Comparison of ENCODE assay signal across 21 cellular contexts in the genomic region with DNA sequence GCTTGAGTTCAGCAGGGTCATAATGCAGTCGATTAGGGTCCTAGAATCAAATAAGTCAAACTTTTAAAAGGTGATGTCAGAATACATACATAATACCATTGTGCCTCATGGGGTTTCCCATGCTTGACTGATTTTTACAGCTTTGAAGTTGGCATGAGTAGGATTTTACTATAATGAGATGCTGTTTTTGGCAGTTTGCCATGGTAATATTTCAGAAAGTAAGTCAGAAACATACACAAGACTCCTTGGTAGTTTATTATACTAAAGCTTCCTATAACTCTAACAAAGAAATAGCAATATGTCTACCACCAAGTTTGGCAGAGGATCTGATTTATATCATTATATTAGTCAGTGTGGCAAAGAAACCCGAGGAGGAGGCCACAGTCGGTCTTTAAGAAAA. TPM values are rescaled to one million over a fixed set of nuclear protein-coding genes. Genes with fewer than 3 reads are reported as not detected.
DNase-seq lines count a peak whose midpoint lies in the region; ATAC-seq, FAIRE-seq and TF ChIP-seq lines count a peak whose summit lies in the region.
"Had no signal": no experiment of that assay in that cellular context is flagged by ENCODE, and none has a peak within 500 bp of the region (broad histone marks: within the 10 kb centered on the region; RNA-seq: fewer than 3 reads in every experiment).

No MANE protein-coding gene starts in this region.

- H3K4me1 ChIP-seq in K562 (replicated peaks in 1 of 2; ENCODE audit: control insufficient read depth in 2 of 2, insufficient read depth in 2 of 2, low read length in 2 of 2): no peaks in the 10 kb centered on the region
- H3K4me1 ChIP-seq: heart left ventricle had no signal

- no peaks in the 10 kb centered on the region for H4K20me1 ChIP-seq in K562 (replicated peaks; ENCODE audit: control insufficient read depth, insufficient read depth, low read length)

- H3K9me3 ChIP-seq in K562 (replicated peaks; ENCODE audit: control insufficient read depth, insufficient read depth, low read depth, low read length): no peaks in the 10 kb centered on the region
- H3K9me3 ChIP-seq: heart left ventricle had no signal

- DNase-seq in G401 (ENCODE audit: low spot score) (peak; percentile 13), NCI-H1105 (lab: John Stamatoyannopoulos, UW) (peak; percentile 47), K562 (ENCODE audit: extremely low read depth in 1 of 4, low spot score in 3 of 4) (no peak), mesothelial cell of epicardium (ENCODE audit: low spot score in 2 of 2, unreplicated experiment in 2 of 2) (no peak), DMS153 treated with DMSO at 0.1 percent for 48 hours (lab: John Stamatoyannopoulos, UW; ENCODE audit: unreplicated experiment) (no peak), NCI-H2081 treated with DMSO at 0.1 percent for 48 hours (lab: John Stamatoyannopoulos, UW) (no peak), T-helper 2 cell (no peak)
- DNase-seq: activated naive CD4-positive, alpha-beta T cell treated with anti-CD3 and anti-CD28 coated beads for 36 hours; heart left ventricle; immature natural killer cell; naive B cell; NCI-H774; posterior cingulate gyrus; stimulated activated CD4-positive, alpha-beta T cell treated with anti-CD3 and anti-CD28 coated beads, Interleukin-4, amount 100 ng/mL, for 4 hours; stimulated activated CD8-positive, alpha-beta memory T cell treated with anti-CD3 and anti-CD28 coated beads, Interleukin-4, amount 100 ng/mL, for 48 hours had no signal

- no peak for FAIRE-seq in K562 (lab: Jason Lieb, UNC)
- FAIRE-seq: D721Med, TTC549 had no signal

- peaks cover 57% of the 10 kb centered on the region; the same call in 2 of the 3 replicates for H3K36me3 ChIP-seq in K562 (ENCODE audit: control insufficient read depth, insufficient read depth, low read length)

- no peak for ATAC-seq in K562
- ATAC-seq: GM23338, heart left ventricle, Panc1 had no signal

- no peak for TF ChIP-seq RAD21 in K562 (CRISPR knock-in tag; conservative IDR thresholded peaks at IDR 0.05 in 1 of 2, IDR thresholded peaks at IDR 0.05 in 1 of 2)

- no peaks in the 10 kb centered on the region for H3K27me3 Mint-ChIP-seq in mesothelial cell of epicardium (ENCODE audit: low read depth)
- H3K27me3 Mint-ChIP-seq: brain, naive B cell had no signal

- peaks cover 19% of the 10 kb centered on the region for H3K4me1 Mint-ChIP-seq in mesothelial cell of epicardium
- H3K4me1 Mint-ChIP-seq: brain, immature natural killer cell, naive B cell had no signal

- no TSS peak for BruUV-seq in K562 (replicated peaks; lab: Mats Ljungman, UMichigan)

- peaks cover 34% of the 10 kb centered on the region for H3K36me3 Mint-ChIP-seq in mesothelial cell of epicardium

- CTCF ChIA-PET in K562 (lab: Yijun Ruan, JAX; ENCODE audit: low intra/inter-chr PET ratio): no interaction called here

- TF ChIP-seq POLR2A in K562 (conservative IDR thresholded peaks at IDR 0.05): no peak

- H3K9ac ChIP-seq in K562 (ENCODE audit: insufficient read depth in 1 of 2, low read depth in 2 of 2, low read length in 2 of 2): no peak overlapping the region

- no peak overlapping the region for H3K27ac ChIP-seq in K562 (ENCODE audit: extremely low read depth, low read depth, low read length)
- H3K27ac ChIP-seq: heart left ventricle, skin epidermis had no signal

- H3K9me3 Mint-ChIP-seq in mesothelial cell of epicardium: peaks cover 26% of the 10 kb centered on the region
- H3K9me3 Mint-ChIP-seq: activated naive CD4-positive, alpha-beta T cell treated with anti-CD3 and anti-CD28 coated beads for 36 hours; brain; GM23338; immature natural killer cell had no signal

- H3K27ac Mint-ChIP-seq in mesothelial cell of epicardium: peak overlapping the region; percentile 60
- H3K27ac Mint-ChIP-seq: activated naive CD4-positive, alpha-beta T cell treated with anti-CD3 and anti-CD28 coated beads for 36 hours; GM23338; immature natural killer cell; naive B cell had no signal

- H3K4me3 Mint-ChIP-seq in mesothelial cell of epicardium: no peak overlapping the region
- H3K4me3 Mint-ChIP-seq: activated naive CD4-positive, alpha-beta T cell treated with anti-CD3 and anti-CD28 coated beads for 36 hours; brain; GM23338; immature natural killer cell; naive B cell had no signal

- POLR2A ChIA-PET in K562 (lab: Yijun Ruan, JAX): no interaction called here

- no peaks in the 10 kb centered on the region for H3K9me1 ChIP-seq in K562 (ENCODE audit: control insufficient read depth, insufficient read depth, low read length)

- in situ Hi-C loops in G401 (cut with HindIII; ENCODE audit: low sequenced_read_pairs) (no loop called here), K562 (cut with MboI) (no loop called here)

- no peak for TF ChIP-seq EP300 in K562 (IDR thresholded peaks at IDR 0.05; ENCODE audit: low read length)

- H3K27me3 ChIP-seq in K562 (ENCODE audit: control insufficient read depth in 2 of 2, insufficient read depth in 2 of 2, low read length in 2 of 2): no peaks in the 10 kb centered on the region
- H3K27me3 ChIP-seq: heart left ventricle had no signal

- H2AFZ ChIP-seq in K562 (ENCODE audit: low read depth, low read length): no peak overlapping the region
- H2AFZ ChIP-seq: GM23338 had no signal

- H3K4me2 ChIP-seq in K562 (ENCODE audit: insufficient read depth, low read length): no peak overlapping the region
- H3K4me2 ChIP-seq: GM23338 had no signal

- H3K4me3 ChIP-seq in K562: no peak overlapping the region
- H3K4me3 ChIP-seq: GM23338, heart left ventricle, skin epidermis had no signal

- TF ChIP-seq CTCF in K562 (IDR thresholded peaks at IDR 0.05 in 2 of 3, conservative IDR thresholded peaks at IDR 0.05 in 1 of 3; ENCODE audit: insufficient read depth in 2 of 3, low read depth in 1 of 3, low read length in 3 of 3) (no peak), mesothelial cell of epicardium (IDR thresholded peaks at IDR 0.05; ENCODE audit: unreplicated experiment) (no peak)

- H3K79me2 ChIP-seq in K562 (ENCODE audit: control insufficient read depth, insufficient read depth, low read length): no peaks in the 10 kb centered on the region

- intact Hi-C loops in K562 (cut with micrococcal nuclease): no loop called here

- WGBS in K562 (ENCODE audit: insufficient coverage, low coverage, missing lambda C conversion rate): 97% methylated on average over 3 of the region's 3 CpGs

TF ChIP-seq in K562, 482 proteins besides CTCF, POLR2A, EP300 and RAD21:
- TF ChIP-seq NFIC (IDR thresholded peaks at IDR 0.05) (peak; percentile 28; the same call in 1 of the 2 replicates), IFI16 (CRISPR knock-in tag; IDR thresholded peaks at IDR 0.05) (no peak)

RNA-seq across cellular contexts. Expression of a gene that starts 45.2 kb away (rescaled TPM):
- 17.3 and 21.0 TPM in 2 replicates for total RNA-seq in G401 (2014; rRNA removed; shearing (Covaris generic))
- 143 and 236 TPM in 2 replicates for total RNA-seq in K562 (2011; cell fraction: chromatin; rRNA removed; ENCODE audit: low replicate concordance)
- total RNA-seq in K562 (2011; cell fraction: nucleolus; rRNA removed): 105 and 126 TPM in 2 replicates
- total RNA-seq in K562 (2011; cell fraction: nucleoplasm; rRNA removed): 86.7 and 114 TPM in 2 replicates
- total RNA-seq in K562 (2014; rRNA removed): 12.9 and 13.0 TPM in 2 replicates
- 12.7 and 12.8 TPM in 2 replicates for total RNA-seq in K562 (2014; rRNA removed; fragmentation: Illumina TruSeq; extraction: Trizol)
- 20.3 TPM in 2 replicates for total RNA-seq in K562 (2015; rRNA removed; fragmentation: Illumina TruSeq; extraction: Trizol)
- total RNA-seq in K562 (2021): 24.7 and 27.9 TPM in 2 replicates
- 33.1 and 46.4 TPM in 2 replicates for polyA plus RNA-seq in K562 (2011; rRNA removed)
- 27.2 and 29.7 TPM in 2 replicates for polyA plus RNA-seq in K562 (2011; cell fraction: cytosol; rRNA removed)
- polyA plus RNA-seq in K562 (2011; cell fraction: nucleus; rRNA removed): 399 and 428 TPM in 2 replicates
- 19.1 and 25.5 TPM in 2 replicates for polyA plus RNA-seq in K562 (2012)
- 20.1 and 22.6 TPM in 2 replicates for polyA plus RNA-seq in K562 (2014; fragmentation: Illumina TruSeq; extraction: Trizol)
- polyA plus RNA-seq in K562 (2014; fragmentation: Nextera tagmentation; extraction: Ambion mirVana): 1 to 10 TPM; 2.8 to 2.9 TPM
- polyA plus RNA-seq in K562 (2014; rRNA removed): 28.3 and 31.6 TPM in 2 replicates
- polyA minus RNA-seq in K562 (2011; rRNA and poly(A)+ RNA removed): 35.8 and 38.4 TPM in 2 replicates
- polyA minus RNA-seq in K562 (2011; cell fraction: cytosol; rRNA and poly(A)+ RNA removed): 20.4 and 35.1 TPM in 2 replicates
- 95.1 and 119 TPM in 2 replicates for polyA minus RNA-seq in K562 (2011; cell fraction: nucleus; rRNA and poly(A)+ RNA removed)
- total RNA-seq in mesothelial cell of epicardium: 68.1 to 72.2 TPM (median 68.3 TPM) in 3 replicates

Comparison
In these comparisons a context has a peak if more than half of its experiments do, and no peak if none do; other contexts are left out.
1. DNase-seq: peak in G401 (single experiment) and NCI-H1105 (single experiment); none in K562 (0 of 4), mesothelial cell of epicardium (0 of 2), DMS153 treated with DMSO at 0.1 percent for 48 hours (single experiment), NCI-H2081 treated with DMSO at 0.1 percent for 48 hours (single experiment) and T-helper 2 cell (0 of 5).